ENCODE assay signal across 1 cellular context in genomic region chr1:23403355-23403734, GRCh38.
TF ChIP-seq lines count a peak whose summit lies in the region.

No MANE protein-coding gene starts in this region.

TF ChIP-seq in H1, 55 proteins besides CTCF, POLR2A, EP300 and RAD21:
- TF ChIP-seq KDM1A (IDR thresholded peaks at IDR 0.05; ENCODE audit: borderline replicate concordance, low read length) (peak; percentile 20; the same call in 1 of the 2 replicates), SP4 (IDR thresholded peaks at IDR 0.05; ENCODE audit: low read length) (no peak)
